In genomic region chr4:6142935-6143602, GRCh38 we compare ENCODE assay signal across 26 cellular contexts. TPM values are rescaled to one million over a fixed set of nuclear protein-coding genes. Genes with fewer than 3 reads are reported as not detected.
"Had no signal": no experiment of that assay in that cellular context is flagged by ENCODE, and none has a peak within 500 bp of the region (broad histone marks: within the 10 kb centered on the region; RNA-seq: fewer than 3 reads in every experiment).

No MANE protein-coding gene starts in this region.

- H3K27me3 ChIP-seq: Peyer's patch had no signal

- H3K4me1 Mint-ChIP-seq: activated CD4-positive, alpha-beta T cell treated with anti-CD3 and anti-CD28 coated beads, Interleukin-2, amount 10 ng/mL, durations not matched to agents 24 days and 14 days; activated naive CD8-positive, alpha-beta T cell treated with anti-CD3 and anti-CD28 coated beads, Interleukin-2, amount 50 U/mL, for 24 hours; brain; T-helper 17 cell had no signal

- DNase-seq: activated CD4-positive, alpha-beta memory T cell treated with anti-CD3 and anti-CD28 coated beads for 36 hours; activated CD4-positive, alpha-beta T cell treated with anti-CD3 and anti-CD28 coated beads, Interleukin-2, amount 10 ng/mL, durations not matched to agents 24 days and 14 days; activated CD4-positive, CD25-positive, alpha-beta regulatory T cell treated with anti-CD3 and anti-CD28 coated beads, Interleukin-2, amount 50 U/mL, for 72 hours; activated CD8-positive, alpha-beta memory T cell treated with anti-CD3 and anti-CD28 coated beads for 24 hours; activated effector memory CD4-positive, alpha-beta T cell treated with anti-CD3 and anti-CD28 coated beads, Interleukin-2, amount 50 U/mL, for 16 hours; activated naive CD4-positive, alpha-beta T cell treated with Interleukin-2 at 50 U/mL for 16 hours; activated naive CD8-positive, alpha-beta T cell treated with anti-CD3 and anti-CD28 coated beads, Interleukin-2, amount 50 U/mL, for 24 hours; activated T-cell treated with anti-CD3 and anti-CD28 coated beads, Interleukin-2, amount 50 U/mL, for 4 hours; amniotic stem cell; Kasumi-1; NCI-H1048; NCI-H1930; NCI-H2171; NCI-H226; NCI-H526; NCI-H82; OCI-M1; Peyer's patch; SHP77 treated with DMSO at 0.1 percent for 48 hours; T-helper 17 cell; T-helper 9 cell had no signal

- H3K9me3 ChIP-seq: Peyer's patch had no signal

- ATAC-seq: activated naive CD4-positive, alpha-beta T cell treated with anti-CD3 and anti-CD28 coated beads, Interleukin-2, amount 50 U/mL, for 72 hours; activated naive CD8-positive, alpha-beta T cell treated with anti-CD3 and anti-CD28 coated beads, Interleukin-2, amount 50 U/mL, for 24 hours; activated T-cell treated with anti-CD3 and anti-CD28 coated beads, Interleukin-2, amount 50 U/mL, for 4 hours; T-helper 17 cell; WTC11 had no signal

- H3K27ac Mint-ChIP-seq: activated CD4-positive, alpha-beta memory T cell treated with anti-CD3 and anti-CD28 coated beads for 36 hours; activated CD4-positive, alpha-beta T cell treated with anti-CD3 and anti-CD28 coated beads, Interleukin-2, amount 10 ng/mL, durations not matched to agents 24 days and 14 days; activated naive CD4-positive, alpha-beta T cell treated with anti-CD3 and anti-CD28 coated beads, Interleukin-2, amount 50 U/mL, for 72 hours; activated naive CD8-positive, alpha-beta T cell treated with anti-CD3 and anti-CD28 coated beads, Interleukin-2, amount 50 U/mL, for 24 hours; brain; T-helper 17 cell; WTC11 had no signal

- H3K27me3 Mint-ChIP-seq: activated CD4-positive, alpha-beta memory T cell treated with anti-CD3 and anti-CD28 coated beads for 36 hours; activated CD4-positive, alpha-beta T cell treated with anti-CD3 and anti-CD28 coated beads, Interleukin-2, amount 10 ng/mL, durations not matched to agents 24 days and 14 days; activated naive CD8-positive, alpha-beta T cell treated with anti-CD3 and anti-CD28 coated beads, Interleukin-2, amount 50 U/mL, for 24 hours; brain; T-helper 17 cell had no signal

- H3K4me3 Mint-ChIP-seq: activated CD4-positive, alpha-beta memory T cell treated with anti-CD3 and anti-CD28 coated beads for 36 hours; activated CD4-positive, alpha-beta T cell treated with anti-CD3 and anti-CD28 coated beads, Interleukin-2, amount 10 ng/mL, durations not matched to agents 24 days and 14 days; activated naive CD8-positive, alpha-beta T cell treated with anti-CD3 and anti-CD28 coated beads, Interleukin-2, amount 50 U/mL, for 24 hours; activated T-cell treated with anti-CD3 and anti-CD28 coated beads, Interleukin-2, amount 50 U/mL, for 4 hours; brain; T-helper 17 cell; WTC11 had no signal

- H3K4me3 ChIP-seq: Peyer's patch had no signal

- H3K36me3 Mint-ChIP-seq: WTC11 had no signal

- H3K27ac ChIP-seq: Peyer's patch, RWPE1 had no signal

- H3K4me1 ChIP-seq: Peyer's patch had no signal

- H3K36me3 ChIP-seq: Peyer's patch had no signal

RNA-seq across cellular contexts. Expression of gene JAKMIP1, which starts 57.3 kb away (rescaled TPM):
- total RNA-seq: SK-MEL-5 had no signal
